In the genomic region with DNA sequence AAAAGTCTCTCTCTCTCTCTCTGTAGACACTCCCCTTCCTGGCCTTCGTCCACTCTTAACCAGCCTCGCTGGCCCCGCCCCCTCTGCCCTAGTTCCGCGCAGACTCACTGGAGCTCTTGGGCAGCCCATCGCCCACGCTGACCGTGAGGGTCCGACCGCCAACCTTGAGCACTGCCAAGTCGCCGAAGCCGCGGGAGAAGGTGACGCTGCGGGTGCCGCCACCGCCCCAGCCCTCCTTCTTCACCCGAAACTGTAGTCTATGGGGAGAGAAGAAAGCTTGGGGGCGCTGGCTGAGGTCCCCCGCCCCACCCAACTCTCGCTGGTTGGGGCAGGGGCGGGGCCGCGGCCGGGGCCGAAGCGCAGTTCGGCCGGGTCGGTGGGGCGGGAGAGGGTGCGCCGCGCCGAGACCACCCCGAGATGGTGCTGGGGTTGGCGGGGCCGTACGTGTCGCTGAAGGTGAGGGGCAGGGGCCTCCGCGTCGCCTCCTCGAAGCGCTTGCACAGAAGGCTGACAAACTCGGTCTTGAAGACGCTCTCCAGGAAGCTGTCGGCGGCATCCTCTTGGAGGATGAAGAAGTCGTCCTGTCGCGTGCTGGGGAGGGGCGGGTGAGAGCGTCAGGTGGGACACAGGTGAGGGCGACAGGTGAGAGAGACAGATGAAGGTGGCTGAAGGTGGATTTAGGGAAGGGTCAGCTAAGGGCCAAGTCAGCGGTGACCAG, we compare ENCODE assay signal across 9 cellular contexts. TPM values are rescaled to one million over a fixed set of nuclear protein-coding genes. Genes with fewer than 3 reads are reported as not detected.
DNase-seq lines count a peak whose midpoint lies in the region; ATAC-seq and TF ChIP-seq lines count a peak whose summit lies in the region.
"Had no signal": no experiment of that assay in that cellular context is flagged by ENCODE, and none has a peak within 500 bp of the region (broad histone marks: within the 10 kb centered on the region; RNA-seq: fewer than 3 reads in every experiment).

No MANE protein-coding gene starts in this region.

- no peak overlapping the region for H3K27ac Mint-ChIP-seq in stimulated activated naive B cell treated with anti-CD40 and anti-IgM and Interleukin-4, amounts not matched to agents 10 μg/mL and 1 μg/mL and 100 μg/mL, for 72 hours
- H3K27ac Mint-ChIP-seq in activated naive CD4-positive, alpha-beta T cell treated with anti-CD3 and anti-CD28 coated beads for 36 hours: no peak overlapping the region

- H3K4me3 ChIP-seq in coronary artery: peak overlapping the region; percentile 87

- H3K4me3 Mint-ChIP-seq in stimulated activated naive B cell treated with anti-CD40 and anti-IgM and Interleukin-4, amounts not matched to agents 10 μg/mL and 1 μg/mL and 100 μg/mL, for 72 hours: peak overlapping the region; percentile 5
- no peak overlapping the region for H3K4me3 Mint-ChIP-seq in activated naive CD4-positive, alpha-beta T cell treated with anti-CD3 and anti-CD28 coated beads for 36 hours

- peak; percentile 52 for DNase-seq in GM04503 (ENCODE audit: low read depth)
- peak; percentile 86 for DNase-seq in NCI-H460 (ENCODE audit: extremely low read depth, low read depth)
- peak; percentile 90 for DNase-seq in coronary artery (ENCODE audit: low spot score)
- peak; percentile 90 to 96 for DNase-seq in left colon
- DNase-seq in stimulated activated naive B cell treated with anti-CD40 and anti-IgM and Interleukin-4, amounts not matched to agents 10 μg/mL and 1 μg/mL and 100 μg/mL, for 72 hours: no peak
- no peak for DNase-seq in activated naive CD4-positive, alpha-beta T cell treated with anti-CD3 and anti-CD28 coated beads for 36 hours

- peak; percentile 71 for ATAC-seq in left colon
- ATAC-seq in stimulated activated naive B cell treated with anti-CD40 and anti-IgM and Interleukin-4, amounts not matched to agents 10 μg/mL and 1 μg/mL and 100 μg/mL, for 72 hours (replicated peaks): peak; percentile 57 to 58
- no peak for ATAC-seq in GM19328 (IDR thresholded peaks at IDR 0.05; ENCODE audit: unreplicated experiment)
- no peak for ATAC-seq in GM18870 (IDR thresholded peaks at IDR 0.05; ENCODE audit: unreplicated experiment)

- H3K27me3 Mint-ChIP-seq in stimulated activated naive B cell treated with anti-CD40 and anti-IgM and Interleukin-4, amounts not matched to agents 10 μg/mL and 1 μg/mL and 100 μg/mL, for 72 hours: no peaks in the 10 kb centered on the region
- H3K27me3 Mint-ChIP-seq in activated naive CD4-positive, alpha-beta T cell treated with anti-CD3 and anti-CD28 coated beads for 36 hours (ENCODE audit: low read depth): no peaks in the 10 kb centered on the region

- H3K27ac ChIP-seq in coronary artery: peak overlapping the region; percentile 70 to 92
- H3K27ac ChIP-seq: VCaP had no signal

- no peak for TF ChIP-seq CTCF in coronary artery (IDR thresholded peaks at IDR 0.05)

- no peaks in the 10 kb centered on the region for H3K4me1 Mint-ChIP-seq in stimulated activated naive B cell treated with anti-CD40 and anti-IgM and Interleukin-4, amounts not matched to agents 10 μg/mL and 1 μg/mL and 100 μg/mL, for 72 hours
- peaks cover 15% of the 10 kb centered on the region for H3K4me1 Mint-ChIP-seq in activated naive CD4-positive, alpha-beta T cell treated with anti-CD3 and anti-CD28 coated beads for 36 hours (ENCODE audit: low read depth)

- no peaks in the 10 kb centered on the region for H3K9me3 Mint-ChIP-seq in stimulated activated naive B cell treated with anti-CD40 and anti-IgM and Interleukin-4, amounts not matched to agents 10 μg/mL and 1 μg/mL and 100 μg/mL, for 72 hours
- no peaks in the 10 kb centered on the region for H3K9me3 Mint-ChIP-seq in activated naive CD4-positive, alpha-beta T cell treated with anti-CD3 and anti-CD28 coated beads for 36 hours

- CTCF ChIA-PET in activated naive CD4-positive, alpha-beta T cell treated with anti-CD3 and anti-CD28 coated beads for 36 hours (lab: Charles Lee): no interaction called here

- intact Hi-C loops in left colon (cut with DNase I, micrococcal nuclease): no loop called here
- intact Hi-C loops in activated naive CD4-positive, alpha-beta T cell treated with anti-CD3 and anti-CD28 coated beads for 36 hours (cut with micrococcal nuclease): no loop called here

- peaks cover 38 to 48% of the 10 kb centered on the region in 2 donors for H3K36me3 Mint-ChIP-seq in stimulated activated naive B cell treated with anti-CD40 and anti-IgM and Interleukin-4, amounts not matched to agents 10 μg/mL and 1 μg/mL and 100 μg/mL, for 72 hours
- H3K36me3 Mint-ChIP-seq in activated naive CD4-positive, alpha-beta T cell treated with anti-CD3 and anti-CD28 coated beads for 36 hours (ENCODE audit: low read depth): no peaks in the 10 kb centered on the region

RNA-seq across cellular contexts. Expression of a gene that starts 12.5 kb away (rescaled TPM):
- 1.1 and 3.8 TPM in 2 replicates for total RNA-seq in NCI-H460 (2014; rRNA removed; shearing (Covaris generic))
- 7.4 and 37.9 TPM in 2 replicates for polyA plus RNA-seq in NCI-H460 (2014; cell fraction: nucleus; rRNA removed)
- 10 to 100 TPM; 22.1 to 22.4 TPM for total RNA-seq in left colon
- 10 to 100 TPM; 19.8 to 24.1 TPM for total RNA-seq in activated naive CD4-positive, alpha-beta T cell treated with anti-CD3 and anti-CD28 coated beads for 36 hours

RNA-seq across cellular contexts. Expression of a gene that starts 24.1 kb away (rescaled TPM):
- 0.07 TPM in 1 of 2 replicates, not detected in the other for total RNA-seq in NCI-H460 (2014; rRNA removed; shearing (Covaris generic))
- not detected in 2 replicates for polyA plus RNA-seq in NCI-H460 (2014; cell fraction: nucleus; rRNA removed)
- under 1 TPM; 0.46 to 0.70 TPM for total RNA-seq in left colon
- total RNA-seq in activated naive CD4-positive, alpha-beta T cell treated with anti-CD3 and anti-CD28 coated beads for 36 hours: under 1 TPM; 0.40 to 0.45 TPM

RNA-seq across cellular contexts. Expression of a gene that starts 50.7 kb away (rescaled TPM):
- total RNA-seq in NCI-H460 (2014; rRNA removed; shearing (Covaris generic)): 0.15 and 0.23 TPM in 2 replicates
- polyA plus RNA-seq in NCI-H460 (2014; cell fraction: nucleus; rRNA removed): 0.08 and 0.60 TPM in 2 replicates
- 10 to 100 TPM in 1 of 2 donors, 1 to 10 TPM in 1; 5.4 to 12.1 TPM for total RNA-seq in left colon
- 1 to 10 TPM; 2.0 to 2.2 TPM for total RNA-seq in activated naive CD4-positive, alpha-beta T cell treated with anti-CD3 and anti-CD28 coated beads for 36 hours

Comparison
In these comparisons a context has a peak if more than half of its experiments do, and no peak if none do; other contexts are left out.
1. DNase-seq: peak in GM04503 (single experiment), NCI-H460 (single experiment), coronary artery (single experiment) and left colon (2 of 2); none in stimulated activated naive B cell treated with anti-CD40 and anti-IgM and Interleukin-4, amounts not matched to agents 10 μg/mL and 1 μg/mL and 100 μg/mL, for 72 hours (single experiment) and activated naive CD4-positive, alpha-beta T cell treated with anti-CD3 and anti-CD28 coated beads for 36 hours (single experiment).
2. ATAC-seq: peak in left colon (single experiment) and stimulated activated naive B cell treated with anti-CD40 and anti-IgM and Interleukin-4, amounts not matched to agents 10 μg/mL and 1 μg/mL and 100 μg/mL, for 72 hours (2 of 2); none in GM19328 (single experiment) and GM18870 (single experiment).